1 cellular context compared by ENCODE assay signal in the genomic region with DNA sequence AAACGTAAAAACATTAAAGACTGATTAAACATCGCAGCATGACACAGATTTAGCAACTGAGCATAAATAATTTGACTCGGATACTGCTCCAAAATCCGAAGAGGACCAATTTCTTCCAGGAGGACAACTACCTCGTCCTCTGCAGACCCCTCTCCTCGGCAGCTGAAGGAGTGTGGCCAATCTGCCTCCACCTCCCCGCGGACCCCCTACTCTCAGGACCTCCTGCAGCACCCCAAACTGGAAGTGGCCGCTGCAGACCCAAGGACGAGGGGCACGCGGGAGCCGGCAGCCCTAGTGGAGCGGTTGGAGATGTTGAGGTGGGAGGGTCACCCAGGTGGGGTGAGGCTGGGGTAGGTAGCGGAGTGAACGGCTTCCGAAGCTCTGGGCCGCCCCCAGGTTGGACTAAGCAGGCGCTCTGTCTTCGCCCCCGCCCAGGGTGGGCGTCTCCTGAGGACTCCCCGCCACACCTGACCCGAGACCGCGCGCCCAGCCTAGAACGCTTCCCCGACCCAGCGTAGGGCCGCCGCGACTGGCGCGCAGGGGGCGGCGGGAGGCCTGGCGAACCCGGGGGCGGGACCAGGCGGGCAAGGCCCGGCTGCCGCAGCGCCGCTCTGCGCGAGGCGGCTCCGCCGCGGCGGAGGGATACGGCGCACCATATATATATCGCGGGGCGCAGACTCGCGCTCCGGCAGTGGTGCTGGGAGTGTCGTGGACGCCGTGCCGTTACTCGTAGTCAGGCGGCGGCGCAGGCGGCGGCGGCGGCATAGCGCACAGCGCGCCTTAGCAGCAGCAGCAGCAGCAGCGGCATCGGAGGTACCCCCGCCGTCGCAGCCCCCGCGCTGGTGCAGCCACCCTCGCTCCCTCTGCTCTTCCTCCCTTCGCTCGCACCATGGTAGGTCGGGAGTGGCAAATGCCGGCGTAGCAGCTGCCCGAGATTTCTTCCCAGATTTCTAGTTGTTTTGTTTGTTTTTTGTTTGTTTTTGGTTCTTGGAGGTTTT.
TF ChIP-seq lines count a peak whose summit lies in the region.

A gene (plus strand): TSS at position 688 of the 998 bp plus-strand sequence. CDS start 202 bp downstream, at position 890.

TF ChIP-seq in K562, 482 proteins besides CTCF, POLR2A, EP300 and RAD21 (continued from another document and continues in another):
- TF ChIP-seq, protein P1, sequence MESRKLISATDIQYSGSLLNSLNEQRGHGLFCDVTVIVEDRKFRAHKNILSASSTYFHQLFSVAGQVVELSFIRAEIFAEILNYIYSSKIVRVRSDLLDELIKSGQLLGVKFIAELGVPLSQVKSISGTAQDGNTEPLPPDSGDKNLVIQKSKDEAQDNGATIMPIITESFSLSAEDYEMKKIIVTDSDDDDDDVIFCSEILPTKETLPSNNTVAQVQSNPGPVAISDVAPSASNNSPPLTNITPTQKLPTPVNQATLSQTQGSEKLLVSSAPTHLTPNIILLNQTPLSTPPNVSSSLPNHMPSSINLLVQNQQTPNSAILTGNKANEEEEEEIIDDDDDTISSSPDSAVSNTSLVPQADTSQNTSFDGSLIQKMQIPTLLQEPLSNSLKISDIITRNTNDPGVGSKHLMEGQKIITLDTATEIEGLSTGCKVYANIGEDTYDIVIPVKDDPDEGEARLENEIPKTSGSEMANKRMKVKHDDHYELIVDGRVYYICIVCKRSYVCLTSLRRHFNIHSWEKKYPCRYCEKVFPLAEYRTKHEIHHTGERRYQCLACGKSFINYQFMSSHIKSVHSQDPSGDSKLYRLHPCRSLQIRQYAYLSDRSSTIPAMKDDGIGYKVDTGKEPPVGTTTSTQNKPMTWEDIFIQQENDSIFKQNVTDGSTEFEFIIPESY (CRISPR knock-in tag; IDR thresholded peaks at IDR 0.05): no peak; the same call in 1 of the 2 replicates
- TF ChIP-seq TSC22D4 (tag; IDR thresholded peaks at IDR 0.05) (no peak), PTRF (tag; IDR thresholded peaks at IDR 0.05) (no peak), KDM4B (IDR thresholded peaks at IDR 0.05; ENCODE audit: borderline replicate concordance in 2 of 2, low read depth in 1 of 2) (no peak), SIN3A (IDR thresholded peaks at IDR 0.05; ENCODE audit: borderline replicate concordance in 2 of 2, control insufficient read depth in 1 of 2, low read depth in 2 of 2, low read length in 2 of 2) (peak; percentile 40 to 55; a peak in 2 of 4 replicates), CSDE1 (IDR thresholded peaks at IDR 0.05) (peak in 1 of 2 experiments; percentile 4; a peak in 1 of 4 replicates), ZNF143 (CRISPR knock-in tag; IDR thresholded peaks at IDR 0.05) (no peak), PCBP2 (IDR thresholded peaks at IDR 0.05; ENCODE audit: low read depth, low read length, poor library complexity, severe bottlenecking) (peak; percentile 46), EGR1 (conservative IDR thresholded peaks at IDR 0.05) (peak; percentile 38), ZNF3 (CRISPR knock-in tag; IDR thresholded peaks at IDR 0.05) (no peak), HDAC8 (tag; IDR thresholded peaks at IDR 0.05) (no peak), CBFA2T2 (conservative IDR thresholded peaks at IDR 0.05) (no peak), KLF6 (CRISPR knock-in tag; IDR thresholded peaks at IDR 0.05; ENCODE audit: borderline replicate concordance) (no peak), TAF15 (IDR thresholded peaks at IDR 0.05; ENCODE audit: low read depth, low read length) (no peak), HNRNPH1 (optimal IDR thresholded peaks at IDR 0.05; ENCODE audit: low read depth, low read length) (no peak), SIX5 (IDR thresholded peaks at IDR 0.05; ENCODE audit: borderline replicate concordance in 1 of 2, insufficient read depth in 1 of 2, low read depth in 1 of 2, low read length in 2 of 2) (no peak), HNRNPUL1 (IDR thresholded peaks at IDR 0.05; ENCODE audit: low read length) (no peak), BMI1 (IDR thresholded peaks at IDR 0.05; ENCODE audit: low read length) (no peak), ZNF444 (CRISPR knock-in tag; IDR thresholded peaks at IDR 0.05) (no peak), TAF7 (tag; IDR thresholded peaks at IDR 0.05) (peak; percentile 56; the same call in 1 of the 2 replicates), NONO (IDR thresholded peaks at IDR 0.05; ENCODE audit: low read depth in 2 of 2, low read length in 1 of 2) (peak; percentile 88 to 99; a peak in 3 of 4 replicates), ZNF146 (CRISPR knock-in tag; IDR thresholded peaks at IDR 0.05; ENCODE audit: unreplicated experiment) (no peak)
- TF ChIP-seq, protein P2, sequence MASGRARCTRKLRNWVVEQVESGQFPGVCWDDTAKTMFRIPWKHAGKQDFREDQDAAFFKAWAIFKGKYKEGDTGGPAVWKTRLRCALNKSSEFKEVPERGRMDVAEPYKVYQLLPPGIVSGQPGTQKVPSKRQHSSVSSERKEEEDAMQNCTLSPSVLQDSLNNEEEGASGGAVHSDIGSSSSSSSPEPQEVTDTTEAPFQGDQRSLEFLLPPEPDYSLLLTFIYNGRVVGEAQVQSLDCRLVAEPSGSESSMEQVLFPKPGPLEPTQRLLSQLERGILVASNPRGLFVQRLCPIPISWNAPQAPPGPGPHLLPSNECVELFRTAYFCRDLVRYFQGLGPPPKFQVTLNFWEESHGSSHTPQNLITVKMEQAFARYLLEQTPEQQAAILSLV (tag; IDR thresholded peaks at IDR 0.05): no peak
- TF ChIP-seq, protein P3, sequence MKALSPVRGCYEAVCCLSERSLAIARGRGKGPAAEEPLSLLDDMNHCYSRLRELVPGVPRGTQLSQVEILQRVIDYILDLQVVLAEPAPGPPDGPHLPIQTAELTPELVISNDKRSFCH (CRISPR knock-in tag; IDR thresholded peaks at IDR 0.05): no peak
- TF ChIP-seq, protein P3 (tag; IDR thresholded peaks at IDR 0.05): peak; percentile 77
- TF ChIP-seq, protein P4, sequence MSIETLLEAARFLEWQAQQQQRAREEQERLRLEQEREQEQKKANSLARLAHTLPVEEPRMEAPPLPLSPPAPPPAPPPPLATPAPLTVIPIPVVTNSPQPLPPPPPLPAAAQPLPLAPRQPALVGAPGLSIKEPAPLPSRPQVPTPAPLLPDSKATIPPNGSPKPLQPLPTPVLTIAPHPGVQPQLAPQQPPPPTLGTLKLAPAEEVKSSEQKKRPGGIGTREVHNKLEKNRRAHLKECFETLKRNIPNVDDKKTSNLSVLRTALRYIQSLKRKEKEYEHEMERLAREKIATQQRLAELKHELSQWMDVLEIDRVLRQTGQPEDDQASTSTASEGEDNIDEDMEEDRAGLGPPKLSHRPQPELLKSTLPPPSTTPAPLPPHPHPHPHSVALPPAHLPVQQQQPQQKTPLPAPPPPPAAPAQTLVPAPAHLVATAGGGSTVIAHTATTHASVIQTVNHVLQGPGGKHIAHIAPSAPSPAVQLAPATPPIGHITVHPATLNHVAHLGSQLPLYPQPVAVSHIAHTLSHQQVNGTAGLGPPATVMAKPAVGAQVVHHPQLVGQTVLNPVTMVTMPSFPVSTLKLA (conservative IDR thresholded peaks at IDR 0.05): peak in 1 of 2 experiments; percentile 59; a peak in 1 of 4 replicates
- TF ChIP-seq, protein P5, sequence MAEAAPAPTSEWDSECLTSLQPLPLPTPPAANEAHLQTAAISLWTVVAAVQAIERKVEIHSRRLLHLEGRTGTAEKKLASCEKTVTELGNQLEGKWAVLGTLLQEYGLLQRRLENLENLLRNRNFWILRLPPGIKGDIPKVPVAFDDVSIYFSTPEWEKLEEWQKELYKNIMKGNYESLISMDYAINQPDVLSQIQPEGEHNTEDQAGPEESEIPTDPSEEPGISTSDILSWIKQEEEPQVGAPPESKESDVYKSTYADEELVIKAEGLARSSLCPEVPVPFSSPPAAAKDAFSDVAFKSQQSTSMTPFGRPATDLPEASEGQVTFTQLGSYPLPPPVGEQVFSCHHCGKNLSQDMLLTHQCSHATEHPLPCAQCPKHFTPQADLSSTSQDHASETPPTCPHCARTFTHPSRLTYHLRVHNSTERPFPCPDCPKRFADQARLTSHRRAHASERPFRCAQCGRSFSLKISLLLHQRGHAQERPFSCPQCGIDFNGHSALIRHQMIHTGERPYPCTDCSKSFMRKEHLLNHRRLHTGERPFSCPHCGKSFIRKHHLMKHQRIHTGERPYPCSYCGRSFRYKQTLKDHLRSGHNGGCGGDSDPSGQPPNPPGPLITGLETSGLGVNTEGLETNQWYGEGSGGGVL (CRISPR knock-in tag; IDR thresholded peaks at IDR 0.05): no peak
- TF ChIP-seq, protein P6, sequence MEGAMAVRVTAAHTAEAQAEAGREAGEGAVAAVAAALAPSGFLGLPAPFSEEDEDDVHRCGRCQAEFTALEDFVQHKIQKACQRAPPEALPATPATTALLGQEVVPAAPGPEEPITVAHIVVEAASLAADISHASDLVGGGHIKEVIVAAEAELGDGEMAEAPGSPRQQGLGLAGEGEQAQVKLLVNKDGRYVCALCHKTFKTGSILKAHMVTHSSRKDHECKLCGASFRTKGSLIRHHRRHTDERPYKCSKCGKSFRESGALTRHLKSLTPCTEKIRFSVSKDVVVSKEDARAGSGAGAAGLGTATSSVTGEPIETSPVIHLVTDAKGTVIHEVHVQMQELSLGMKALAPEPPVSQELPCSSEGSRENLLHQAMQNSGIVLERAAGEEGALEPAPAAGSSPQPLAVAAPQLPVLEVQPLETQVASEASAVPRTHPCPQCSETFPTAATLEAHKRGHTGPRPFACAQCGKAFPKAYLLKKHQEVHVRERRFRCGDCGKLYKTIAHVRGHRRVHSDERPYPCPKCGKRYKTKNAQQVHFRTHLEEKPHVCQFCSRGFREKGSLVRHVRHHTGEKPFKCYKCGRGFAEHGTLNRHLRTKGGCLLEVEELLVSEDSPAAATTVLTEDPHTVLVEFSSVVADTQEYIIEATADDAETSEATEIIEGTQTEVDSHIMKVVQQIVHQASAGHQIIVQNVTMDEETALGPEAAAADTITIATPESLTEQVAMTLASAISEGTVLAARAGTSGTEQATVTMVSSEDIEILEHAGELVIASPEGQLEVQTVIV (CRISPR knock-in tag; IDR thresholded peaks at IDR 0.05; ENCODE audit: borderline replicate concordance): peak; percentile 50; the same call in 1 of the 2 replicates
- TF ChIP-seq, protein P7, sequence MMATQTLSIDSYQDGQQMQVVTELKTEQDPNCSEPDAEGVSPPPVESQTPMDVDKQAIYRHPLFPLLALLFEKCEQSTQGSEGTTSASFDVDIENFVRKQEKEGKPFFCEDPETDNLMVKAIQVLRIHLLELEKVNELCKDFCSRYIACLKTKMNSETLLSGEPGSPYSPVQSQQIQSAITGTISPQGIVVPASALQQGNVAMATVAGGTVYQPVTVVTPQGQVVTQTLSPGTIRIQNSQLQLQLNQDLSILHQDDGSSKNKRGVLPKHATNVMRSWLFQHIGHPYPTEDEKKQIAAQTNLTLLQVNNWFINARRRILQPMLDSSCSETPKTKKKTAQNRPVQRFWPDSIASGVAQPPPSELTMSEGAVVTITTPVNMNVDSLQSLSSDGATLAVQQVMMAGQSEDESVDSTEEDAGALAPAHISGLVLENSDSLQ (IDR thresholded peaks at IDR 0.05): no peak
- TF ChIP-seq, protein P8, sequence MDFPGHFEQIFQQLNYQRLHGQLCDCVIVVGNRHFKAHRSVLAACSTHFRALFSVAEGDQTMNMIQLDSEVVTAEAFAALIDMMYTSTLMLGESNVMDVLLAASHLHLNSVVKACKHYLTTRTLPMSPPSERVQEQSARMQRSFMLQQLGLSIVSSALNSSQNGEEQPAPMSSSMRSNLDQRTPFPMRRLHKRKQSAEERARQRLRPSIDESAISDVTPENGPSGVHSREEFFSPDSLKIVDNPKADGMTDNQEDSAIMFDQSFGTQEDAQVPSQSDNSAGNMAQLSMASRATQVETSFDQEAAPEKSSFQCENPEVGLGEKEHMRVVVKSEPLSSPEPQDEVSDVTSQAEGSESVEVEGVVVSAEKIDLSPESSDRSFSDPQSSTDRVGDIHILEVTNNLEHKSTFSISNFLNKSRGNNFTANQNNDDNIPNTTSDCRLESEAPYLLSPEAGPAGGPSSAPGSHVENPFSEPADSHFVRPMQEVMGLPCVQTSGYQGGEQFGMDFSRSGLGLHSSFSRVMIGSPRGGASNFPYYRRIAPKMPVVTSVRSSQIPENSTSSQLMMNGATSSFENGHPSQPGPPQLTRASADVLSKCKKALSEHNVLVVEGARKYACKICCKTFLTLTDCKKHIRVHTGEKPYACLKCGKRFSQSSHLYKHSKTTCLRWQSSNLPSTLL (IDR thresholded peaks at IDR 0.05): no peak
